In the genomic region with DNA sequence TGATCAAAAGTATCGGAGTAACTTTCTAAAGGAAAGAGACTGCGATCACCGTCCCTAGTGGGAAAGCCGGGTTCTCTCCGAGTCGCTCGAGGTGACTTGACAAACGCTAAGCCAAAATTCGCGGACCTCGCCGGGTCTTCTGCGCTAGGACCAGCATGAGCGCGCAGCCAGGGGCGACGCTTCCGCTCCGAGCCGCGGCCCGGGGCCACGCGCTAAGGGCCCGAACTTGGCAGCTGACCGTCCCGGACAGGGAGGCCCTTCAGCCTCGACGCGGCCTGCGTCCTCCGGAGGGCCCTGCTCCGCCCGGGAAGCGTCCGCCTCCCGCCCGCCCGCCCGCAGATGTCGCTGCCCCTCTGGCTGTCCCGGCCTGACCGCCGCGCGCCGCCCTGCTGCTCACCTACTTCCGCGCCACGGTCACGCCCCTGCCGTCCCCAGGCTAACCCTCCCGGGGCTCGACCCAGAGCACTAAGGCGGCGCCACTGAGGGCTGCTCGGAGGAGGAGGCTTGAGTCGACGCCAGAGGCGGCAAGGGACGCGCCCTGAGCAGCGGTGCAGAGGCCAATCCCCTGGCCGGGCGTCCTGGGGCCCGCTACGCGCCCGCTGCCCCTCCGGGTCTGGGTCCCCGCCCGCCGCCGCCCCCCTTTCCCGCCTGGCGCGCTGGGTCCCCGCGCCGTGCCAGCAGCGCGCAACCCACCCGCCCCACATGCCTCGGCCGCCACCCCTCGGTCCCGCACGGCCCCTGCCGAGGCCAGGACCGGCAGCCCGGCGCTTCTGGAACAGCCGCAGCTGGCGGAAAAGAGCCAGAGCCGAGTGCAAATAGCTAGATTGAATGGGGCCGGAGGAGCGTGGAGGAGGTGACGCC, we compare ENCODE assay signal across 1 cellular context.
TF ChIP-seq lines count a peak whose summit lies in the region.

No MANE protein-coding gene starts in this region.

TF ChIP-seq in K562, 482 proteins besides CTCF, POLR2A, EP300 and RAD21 (continued from another document and continues in another):
- TF ChIP-seq, protein P1, sequence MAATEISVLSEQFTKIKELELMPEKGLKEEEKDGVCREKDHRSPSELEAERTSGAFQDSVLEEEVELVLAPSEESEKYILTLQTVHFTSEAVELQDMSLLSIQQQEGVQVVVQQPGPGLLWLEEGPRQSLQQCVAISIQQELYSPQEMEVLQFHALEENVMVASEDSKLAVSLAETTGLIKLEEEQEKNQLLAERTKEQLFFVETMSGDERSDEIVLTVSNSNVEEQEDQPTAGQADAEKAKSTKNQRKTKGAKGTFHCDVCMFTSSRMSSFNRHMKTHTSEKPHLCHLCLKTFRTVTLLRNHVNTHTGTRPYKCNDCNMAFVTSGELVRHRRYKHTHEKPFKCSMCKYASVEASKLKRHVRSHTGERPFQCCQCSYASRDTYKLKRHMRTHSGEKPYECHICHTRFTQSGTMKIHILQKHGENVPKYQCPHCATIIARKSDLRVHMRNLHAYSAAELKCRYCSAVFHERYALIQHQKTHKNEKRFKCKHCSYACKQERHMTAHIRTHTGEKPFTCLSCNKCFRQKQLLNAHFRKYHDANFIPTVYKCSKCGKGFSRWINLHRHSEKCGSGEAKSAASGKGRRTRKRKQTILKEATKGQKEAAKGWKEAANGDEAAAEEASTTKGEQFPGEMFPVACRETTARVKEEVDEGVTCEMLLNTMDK (IDR thresholded peaks at IDR 0.05; ENCODE audit: borderline replicate concordance, insufficient read depth, low read depth, low read length, poor library complexity, severe bottlenecking): peak; percentile 1
- TF ChIP-seq SMARCE1 (IDR thresholded peaks at IDR 0.05) (no peak), NR2C1 (IDR thresholded peaks at IDR 0.05) (no peak), NR2C1 (tag; IDR thresholded peaks at IDR 0.05) (no peak), YY1 (IDR thresholded peaks at IDR 0.05; ENCODE audit: borderline replicate concordance in 1 of 3, control insufficient read depth in 1 of 3, extremely low read depth in 1 of 3, insufficient read depth in 3 of 3, insufficient read length in 1 of 3, insufficient replicate concordance in 2 of 3, low read depth in 1 of 3, low read length in 2 of 3) (peak in 2 of 3 experiments; percentile 57 to 65), MXI1 (IDR thresholded peaks at IDR 0.05; ENCODE audit: low read depth, low read length) (no peak), TCF7L2 (IDR thresholded peaks at IDR 0.05; ENCODE audit: low read depth, low read length) (no peak), POLR2AphosphoS2 (IDR thresholded peaks at IDR 0.05; ENCODE audit: low read length) (no peak), ZNF174 (CRISPR knock-in tag; IDR thresholded peaks at IDR 0.05) (no peak), TARDBP (IDR thresholded peaks at IDR 0.05) (no peak), FOXA3 (CRISPR knock-in tag; conservative IDR thresholded peaks at IDR 0.05 in 1 of 2, IDR thresholded peaks at IDR 0.05 in 1 of 2) (0 out of 4 replicates have a peak, but pooled peaks of 1 of the 2 experiments have one; percentile 0), RBM25 (IDR thresholded peaks at IDR 0.05; ENCODE audit: low read depth, low read length, severe bottlenecking) (peak; percentile 91), MAFK (IDR thresholded peaks at IDR 0.05; ENCODE audit: low read length) (no peak), MCM5 (IDR thresholded peaks at IDR 0.05; ENCODE audit: low read depth) (no peak), TBP (optimal IDR thresholded peaks at IDR 0.05; ENCODE audit: low read depth, low read length) (peak; percentile 53), ZNF586 (CRISPR knock-in tag; conservative IDR thresholded peaks at IDR 0.05) (no peak), TGIF2 (CRISPR knock-in tag; IDR thresholded peaks at IDR 0.05) (peak; percentile 91), KLF1 (tag; IDR thresholded peaks at IDR 0.05) (peak; percentile 36; the same call in 1 of the 2 replicates), CHD4 (IDR thresholded peaks at IDR 0.05; ENCODE audit: insufficient read depth, insufficient replicate concordance, low read depth, low read length, poor library complexity, severe bottlenecking) (no peak), NCOA6 (IDR thresholded peaks at IDR 0.05) (peak; percentile 83), XRCC5 (IDR thresholded peaks at IDR 0.05; ENCODE audit: low read depth, low read length) (0 out of 2 replicates have a peak, but pooled peaks have one; percentile 0), U2AF1 (optimal IDR thresholded peaks at IDR 0.05; ENCODE audit: low read depth, low read length) (peak; percentile 31), GABPB1 (CRISPR knock-in tag; IDR thresholded peaks at IDR 0.05) (peak; percentile 73), ZFX (CRISPR knock-in tag; IDR thresholded peaks at IDR 0.05) (peak; percentile 99), ZFPM2 (CRISPR knock-in tag; IDR thresholded peaks at IDR 0.05) (no peak), SUPT5H (IDR thresholded peaks at IDR 0.05) (peak; percentile 5; the same call in 1 of the 2 replicates), ZZZ3 (IDR thresholded peaks at IDR 0.05) (no peak), GATAD2B (IDR thresholded peaks at IDR 0.05; ENCODE audit: borderline replicate concordance) (peak; percentile 43; the same call in 1 of the 2 replicates), STAG1 (CRISPR knock-in tag; IDR thresholded peaks at IDR 0.05; ENCODE audit: borderline replicate concordance) (no peak), NR2C2 (CRISPR knock-in tag; IDR thresholded peaks at IDR 0.05) (no peak), NR2C2 (tag; IDR thresholded peaks at IDR 0.05) (peak; percentile 68), SREBF2 (CRISPR knock-in tag; IDR thresholded peaks at IDR 0.05) (no peak), POLR2H (tag; IDR thresholded peaks at IDR 0.05; ENCODE audit: low read depth) (peak; percentile 48), SIN3B (IDR thresholded peaks at IDR 0.05; ENCODE audit: low read depth) (0 out of 2 replicates have a peak, but pooled peaks have one; percentile 22), ZNF175 (CRISPR knock-in tag; IDR thresholded peaks at IDR 0.05; ENCODE audit: low read depth) (peak; percentile 66; the same call in 1 of the 2 replicates), HNRNPLL (IDR thresholded peaks at IDR 0.05; ENCODE audit: low read depth, low read length, poor library complexity, severe bottlenecking) (peak; percentile 36), ESRRA (IDR thresholded peaks at IDR 0.05; ENCODE audit: borderline replicate concordance, low read depth) (0 out of 2 replicates have a peak, but pooled peaks have one; percentile 15), OTX1 (CRISPR knock-in tag; IDR thresholded peaks at IDR 0.05) (0 out of 2 replicates have a peak, but pooled peaks have one; percentile 63), FOXM1 (IDR thresholded peaks at IDR 0.05; ENCODE audit: low read depth) (no peak), FOXM1 (CRISPR knock-in tag; IDR thresholded peaks at IDR 0.05; ENCODE audit: low read depth) (peak; percentile 77)
- TF ChIP-seq, protein P2, sequence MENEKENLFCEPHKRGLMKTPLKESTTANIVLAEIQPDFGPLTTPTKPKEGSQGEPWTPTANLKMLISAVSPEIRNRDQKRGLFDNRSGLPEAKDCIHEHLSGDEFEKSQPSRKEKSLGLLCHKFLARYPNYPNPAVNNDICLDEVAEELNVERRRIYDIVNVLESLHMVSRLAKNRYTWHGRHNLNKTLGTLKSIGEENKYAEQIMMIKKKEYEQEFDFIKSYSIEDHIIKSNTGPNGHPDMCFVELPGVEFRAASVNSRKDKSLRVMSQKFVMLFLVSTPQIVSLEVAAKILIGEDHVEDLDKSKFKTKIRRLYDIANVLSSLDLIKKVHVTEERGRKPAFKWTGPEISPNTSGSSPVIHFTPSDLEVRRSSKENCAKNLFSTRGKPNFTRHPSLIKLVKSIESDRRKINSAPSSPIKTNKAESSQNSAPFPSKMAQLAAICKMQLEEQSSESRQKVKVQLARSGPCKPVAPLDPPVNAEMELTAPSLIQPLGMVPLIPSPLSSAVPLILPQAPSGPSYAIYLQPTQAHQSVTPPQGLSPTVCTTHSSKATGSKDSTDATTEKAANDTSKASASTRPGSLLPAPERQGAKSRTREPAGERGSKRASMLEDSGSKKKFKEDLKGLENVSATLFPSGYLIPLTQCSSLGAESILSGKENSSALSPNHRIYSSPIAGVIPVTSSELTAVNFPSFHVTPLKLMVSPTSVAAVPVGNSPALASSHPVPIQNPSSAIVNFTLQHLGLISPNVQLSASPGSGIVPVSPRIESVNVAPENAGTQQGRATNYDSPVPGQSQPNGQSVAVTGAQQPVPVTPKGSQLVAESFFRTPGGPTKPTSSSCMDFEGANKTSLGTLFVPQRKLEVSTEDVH (IDR thresholded peaks at IDR 0.05; ENCODE audit: low read depth, partially characterized antibody): no peak
- TF ChIP-seq, protein P3, sequence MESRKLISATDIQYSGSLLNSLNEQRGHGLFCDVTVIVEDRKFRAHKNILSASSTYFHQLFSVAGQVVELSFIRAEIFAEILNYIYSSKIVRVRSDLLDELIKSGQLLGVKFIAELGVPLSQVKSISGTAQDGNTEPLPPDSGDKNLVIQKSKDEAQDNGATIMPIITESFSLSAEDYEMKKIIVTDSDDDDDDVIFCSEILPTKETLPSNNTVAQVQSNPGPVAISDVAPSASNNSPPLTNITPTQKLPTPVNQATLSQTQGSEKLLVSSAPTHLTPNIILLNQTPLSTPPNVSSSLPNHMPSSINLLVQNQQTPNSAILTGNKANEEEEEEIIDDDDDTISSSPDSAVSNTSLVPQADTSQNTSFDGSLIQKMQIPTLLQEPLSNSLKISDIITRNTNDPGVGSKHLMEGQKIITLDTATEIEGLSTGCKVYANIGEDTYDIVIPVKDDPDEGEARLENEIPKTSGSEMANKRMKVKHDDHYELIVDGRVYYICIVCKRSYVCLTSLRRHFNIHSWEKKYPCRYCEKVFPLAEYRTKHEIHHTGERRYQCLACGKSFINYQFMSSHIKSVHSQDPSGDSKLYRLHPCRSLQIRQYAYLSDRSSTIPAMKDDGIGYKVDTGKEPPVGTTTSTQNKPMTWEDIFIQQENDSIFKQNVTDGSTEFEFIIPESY (CRISPR knock-in tag; IDR thresholded peaks at IDR 0.05): peak; percentile 59; the same call in 1 of the 2 replicates
- TF ChIP-seq, protein P4, sequence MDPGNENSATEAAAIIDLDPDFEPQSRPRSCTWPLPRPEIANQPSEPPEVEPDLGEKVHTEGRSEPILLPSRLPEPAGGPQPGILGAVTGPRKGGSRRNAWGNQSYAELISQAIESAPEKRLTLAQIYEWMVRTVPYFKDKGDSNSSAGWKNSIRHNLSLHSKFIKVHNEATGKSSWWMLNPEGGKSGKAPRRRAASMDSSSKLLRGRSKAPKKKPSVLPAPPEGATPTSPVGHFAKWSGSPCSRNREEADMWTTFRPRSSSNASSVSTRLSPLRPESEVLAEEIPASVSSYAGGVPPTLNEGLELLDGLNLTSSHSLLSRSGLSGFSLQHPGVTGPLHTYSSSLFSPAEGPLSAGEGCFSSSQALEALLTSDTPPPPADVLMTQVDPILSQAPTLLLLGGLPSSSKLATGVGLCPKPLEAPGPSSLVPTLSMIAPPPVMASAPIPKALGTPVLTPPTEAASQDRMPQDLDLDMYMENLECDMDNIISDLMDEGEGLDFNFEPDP (CRISPR knock-in tag; IDR thresholded peaks at IDR 0.05): no peak
- TF ChIP-seq, protein P5, sequence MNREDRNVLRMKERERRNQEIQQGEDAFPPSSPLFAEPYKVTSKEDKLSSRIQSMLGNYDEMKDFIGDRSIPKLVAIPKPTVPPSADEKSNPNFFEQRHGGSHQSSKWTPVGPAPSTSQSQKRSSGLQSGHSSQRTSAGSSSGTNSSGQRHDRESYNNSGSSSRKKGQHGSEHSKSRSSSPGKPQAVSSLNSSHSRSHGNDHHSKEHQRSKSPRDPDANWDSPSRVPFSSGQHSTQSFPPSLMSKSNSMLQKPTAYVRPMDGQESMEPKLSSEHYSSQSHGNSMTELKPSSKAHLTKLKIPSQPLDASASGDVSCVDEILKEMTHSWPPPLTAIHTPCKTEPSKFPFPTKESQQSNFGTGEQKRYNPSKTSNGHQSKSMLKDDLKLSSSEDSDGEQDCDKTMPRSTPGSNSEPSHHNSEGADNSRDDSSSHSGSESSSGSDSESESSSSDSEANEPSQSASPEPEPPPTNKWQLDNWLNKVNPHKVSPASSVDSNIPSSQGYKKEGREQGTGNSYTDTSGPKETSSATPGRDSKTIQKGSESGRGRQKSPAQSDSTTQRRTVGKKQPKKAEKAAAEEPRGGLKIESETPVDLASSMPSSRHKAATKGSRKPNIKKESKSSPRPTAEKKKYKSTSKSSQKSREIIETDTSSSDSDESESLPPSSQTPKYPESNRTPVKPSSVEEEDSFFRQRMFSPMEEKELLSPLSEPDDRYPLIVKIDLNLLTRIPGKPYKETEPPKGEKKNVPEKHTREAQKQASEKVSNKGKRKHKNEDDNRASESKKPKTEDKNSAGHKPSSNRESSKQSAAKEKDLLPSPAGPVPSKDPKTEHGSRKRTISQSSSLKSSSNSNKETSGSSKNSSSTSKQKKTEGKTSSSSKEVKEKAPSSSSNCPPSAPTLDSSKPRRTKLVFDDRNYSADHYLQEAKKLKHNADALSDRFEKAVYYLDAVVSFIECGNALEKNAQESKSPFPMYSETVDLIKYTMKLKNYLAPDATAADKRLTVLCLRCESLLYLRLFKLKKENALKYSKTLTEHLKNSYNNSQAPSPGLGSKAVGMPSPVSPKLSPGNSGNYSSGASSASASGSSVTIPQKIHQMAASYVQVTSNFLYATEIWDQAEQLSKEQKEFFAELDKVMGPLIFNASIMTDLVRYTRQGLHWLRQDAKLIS (CRISPR knock-in tag; IDR thresholded peaks at IDR 0.05): peak; percentile 90
- TF ChIP-seq, protein P6, sequence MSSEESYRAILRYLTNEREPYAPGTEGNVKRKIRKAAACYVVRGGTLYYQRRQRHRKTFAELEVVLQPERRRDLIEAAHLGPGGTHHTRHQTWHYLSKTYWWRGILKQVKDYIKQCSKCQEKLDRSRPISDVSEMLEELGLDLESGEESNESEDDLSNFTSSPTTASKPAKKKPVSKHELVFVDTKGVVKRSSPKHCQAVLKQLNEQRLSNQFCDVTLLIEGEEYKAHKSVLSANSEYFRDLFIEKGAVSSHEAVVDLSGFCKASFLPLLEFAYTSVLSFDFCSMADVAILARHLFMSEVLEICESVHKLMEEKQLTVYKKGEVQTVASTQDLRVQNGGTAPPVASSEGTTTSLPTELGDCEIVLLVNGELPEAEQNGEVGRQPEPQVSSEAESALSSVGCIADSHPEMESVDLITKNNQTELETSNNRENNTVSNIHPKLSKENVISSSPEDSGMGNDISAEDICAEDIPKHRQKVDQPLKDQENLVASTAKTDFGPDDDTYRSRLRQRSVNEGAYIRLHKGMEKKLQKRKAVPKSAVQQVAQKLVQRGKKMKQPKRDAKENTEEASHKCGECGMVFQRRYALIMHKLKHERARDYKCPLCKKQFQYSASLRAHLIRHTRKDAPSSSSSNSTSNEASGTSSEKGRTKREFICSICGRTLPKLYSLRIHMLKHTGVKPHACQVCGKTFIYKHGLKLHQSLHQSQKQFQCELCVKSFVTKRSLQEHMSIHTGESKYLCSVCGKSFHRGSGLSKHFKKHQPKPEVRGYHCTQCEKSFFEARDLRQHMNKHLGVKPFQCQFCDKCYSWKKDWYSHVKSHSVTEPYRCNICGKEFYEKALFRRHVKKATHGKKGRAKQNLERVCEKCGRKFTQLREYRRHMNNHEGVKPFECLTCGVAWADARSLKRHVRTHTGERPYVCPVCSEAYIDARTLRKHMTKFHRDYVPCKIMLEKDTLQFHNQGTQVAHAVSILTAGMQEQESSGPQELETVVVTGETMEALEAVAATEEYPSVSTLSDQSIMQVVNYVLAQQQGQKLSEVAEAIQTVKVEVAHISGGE (CRISPR knock-in tag; IDR thresholded peaks at IDR 0.05): peak in 1 of 3 experiments; percentile 84; a peak in 3 of 6 replicates
